Comparison of ENCODE assay signal across 28 cellular contexts in the genomic region with DNA sequence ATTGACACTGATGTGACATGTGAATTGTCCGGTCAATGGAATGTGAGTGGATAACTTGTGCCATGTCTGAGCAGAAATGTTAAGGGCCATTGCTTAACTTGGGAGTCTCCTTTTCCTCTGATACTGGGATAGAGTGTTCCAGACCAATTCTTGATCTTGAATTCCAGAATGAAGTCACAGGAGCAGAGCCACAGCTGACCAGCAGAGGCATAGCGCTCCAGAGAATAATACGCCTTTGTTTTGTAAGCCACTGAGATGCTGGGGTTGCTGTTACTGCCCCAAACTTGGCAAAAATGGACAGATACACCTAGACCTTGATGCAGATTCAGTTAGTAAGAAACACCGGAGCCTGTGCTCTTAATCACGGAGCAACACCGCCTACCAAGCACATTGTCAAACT. TPM values are rescaled to one million over a fixed set of nuclear protein-coding genes. Genes with fewer than 3 reads are reported as not detected.
DNase-seq lines count a peak whose midpoint lies in the region; ATAC-seq and TF ChIP-seq lines count a peak whose summit lies in the region.
"Had no signal": no experiment of that assay in that cellular context is flagged by ENCODE, and none has a peak within 500 bp of the region (broad histone marks: within the 10 kb centered on the region; RNA-seq: fewer than 3 reads in every experiment).

No MANE protein-coding gene starts in this region.

- no peak overlapping the region for H3K27ac Mint-ChIP-seq in neural crest cell (ENCODE audit: unreplicated experiment)
- H3K27ac Mint-ChIP-seq: activated CD4-positive, alpha-beta T cell treated with anti-CD3 and anti-CD28 coated beads for 36 hours; activated CD8-positive, alpha-beta T cell treated with anti-CD3 and anti-CD28 coated beads, Interleukin-2, amount 10 ng/mL, durations not matched to agents 7 days and 5 days; activated naive CD4-positive, alpha-beta T cell treated with anti-CD3 and anti-CD28 coated beads, Interleukin-2, amount 10 ng/mL, durations not matched to agents 7 days and 5 days had no signal

- H3K36me3 ChIP-seq in OCI-LY7 (ENCODE audit: insufficient read depth, low read length) (no peaks in the 10 kb centered on the region), ovary (no peaks in the 10 kb centered on the region)
- H3K36me3 ChIP-seq: adrenal gland, BLaER1, HAP-1, thyroid gland had no signal

- H3K27me3 ChIP-seq in ovary = no peaks in the 10 kb centered on the region

- POLR2A ChIA-PET in OCI-LY7 (lab: Charles Lee) = no interaction called here

- TF ChIP-seq POLR2A in ovary (IDR thresholded peaks at IDR 0.05) = no peak

- H3K27me3 Mint-ChIP-seq in neural crest cell (ENCODE audit: low read depth) = peaks cover 55% of the 10 kb centered on the region

- CTCF ChIA-PET in OCI-LY7 (lab: Charles Lee; ENCODE audit: unreplicated experiment) = no interaction called here

- no peaks in the 10 kb centered on the region for H3K9me3 Mint-ChIP-seq in neural crest cell
- H3K9me3 Mint-ChIP-seq: activated naive CD4-positive, alpha-beta T cell treated with anti-CD3 and anti-CD28 coated beads, Interleukin-2, amount 10 ng/mL, durations not matched to agents 7 days and 5 days had no signal

- TF ChIP-seq CTCF in C4-2B (conservative IDR thresholded peaks at IDR 0.05) = peak; percentile 22; the same call in 1 of the 2 replicates
- 0 out of 2 replicates have a peak, but pooled peaks have one; percentile 23 for TF ChIP-seq CTCF in OCI-LY7 (conservative IDR thresholded peaks at IDR 0.05; ENCODE audit: low read length)
- peak; percentile 38 for TF ChIP-seq CTCF in choroid plexus epithelial cell (conservative IDR thresholded peaks at IDR 0.05; ENCODE audit: low read depth, low read length)
- TF ChIP-seq CTCF in neural crest cell (conservative IDR thresholded peaks at IDR 0.05) = peak; percentile 38
- TF ChIP-seq CTCF in ovary (IDR thresholded peaks at IDR 0.05) = no peak

- H3K4me2 ChIP-seq in OCI-LY7 (ENCODE audit: low read length) = no peak overlapping the region
- H3K4me2 ChIP-seq: BLaER1 had no signal

- no peak for ATAC-seq in HG03196 (IDR thresholded peaks at IDR 0.05; ENCODE audit: unreplicated experiment)
- ATAC-seq: activated CD4-positive, alpha-beta T cell treated with anti-CD3 and anti-CD28 coated beads for 36 hours; activated CD8-positive, alpha-beta T cell treated with anti-CD3 and anti-CD28 coated beads, Interleukin-2, amount 10 ng/mL, durations not matched to agents 7 days and 5 days; body of pancreas; left lobe of liver; psoas muscle had no signal

- no peaks in the 10 kb centered on the region for H3K36me3 Mint-ChIP-seq in neural crest cell (ENCODE audit: low read depth)
- H3K36me3 Mint-ChIP-seq: activated naive CD4-positive, alpha-beta T cell treated with anti-CD3 and anti-CD28 coated beads, Interleukin-2, amount 10 ng/mL, durations not matched to agents 7 days and 5 days had no signal

- H3K9me3 ChIP-seq in OCI-LY7 (ENCODE audit: low read length) (no peaks in the 10 kb centered on the region), ovary (peaks cover 0 to 7% of the 10 kb centered on the region in 2 donors)
- H3K9me3 ChIP-seq: adrenal gland, BLaER1, body of pancreas, HAP-1, psoas muscle, thyroid gland had no signal

- 72 to 87% (median 77%) methylated on average over 6 of the region's 6 CpGs for WGBS in ovary, 3 donors

- peaks cover 12% of the 10 kb centered on the region for H3K4me1 Mint-ChIP-seq in neural crest cell
- H3K4me1 Mint-ChIP-seq: activated CD4-positive, alpha-beta T cell treated with anti-CD3 and anti-CD28 coated beads for 36 hours; activated naive CD4-positive, alpha-beta T cell treated with anti-CD3 and anti-CD28 coated beads, Interleukin-2, amount 10 ng/mL, durations not matched to agents 7 days and 5 days had no signal

- DNase-seq in OCI-LY7 (ENCODE audit: low spot score) (no peak), choroid plexus epithelial cell (ENCODE audit: low read depth) (no peak), neural crest cell (ENCODE audit: low read depth, low spot score) (no peak), NCI-H82 (lab: John Stamatoyannopoulos, UW) (no peak), ovary (no peak)
- DNase-seq in activated CD4-positive, alpha-beta T cell treated with anti-CD3 and anti-CD28 coated beads, Interleukin-2, amount 50 U/mL, for 48 hours = no peak
- DNase-seq: activated CD4-positive, alpha-beta T cell treated with anti-CD3 and anti-CD28 coated beads for 36 hours; activated CD8-positive, alpha-beta T cell treated with anti-CD3 and anti-CD28 coated beads, Interleukin-2, amount 10 ng/mL, durations not matched to agents 7 days and 5 days; activated naive CD4-positive, alpha-beta T cell treated with anti-CD3 and anti-CD28 coated beads, Interleukin-2, amount 10 ng/mL, durations not matched to agents 7 days and 5 days; adrenal gland; body of pancreas; effector CD4-positive, alpha-beta T cell; EL; IMR-90; MV-4-11; NCI-H1436 treated with DMSO at 0.1 percent for 48 hours; NCI-H2081 treated with DMSO at 0.1 percent for 48 hours; psoas muscle; stimulated activated CD4-positive, alpha-beta T cell treated with anti-CD3 and anti-CD28 coated beads, Interleukin-4, amount 100 ng/mL, for 24 hours; thyroid gland had no signal

- no peak overlapping the region for H3K4me3 Mint-ChIP-seq in neural crest cell
- H3K4me3 Mint-ChIP-seq: activated CD4-positive, alpha-beta T cell treated with anti-CD3 and anti-CD28 coated beads for 36 hours; activated CD8-positive, alpha-beta T cell treated with anti-CD3 and anti-CD28 coated beads, Interleukin-2, amount 10 ng/mL, durations not matched to agents 7 days and 5 days; activated naive CD4-positive, alpha-beta T cell treated with anti-CD3 and anti-CD28 coated beads, Interleukin-2, amount 10 ng/mL, durations not matched to agents 7 days and 5 days had no signal

- intact Hi-C loops in OCI-LY7 (cut with micrococcal nuclease; ENCODE audit: unreplicated experiment) (no loop called here), ovary (cut with DNase I) (no loop called here)

- H3K9me2 ChIP-seq in OCI-LY7 (ENCODE audit: insufficient read depth, low read length) = no peaks in the 10 kb centered on the region

- TF ChIP-seq EP300 in ovary (IDR thresholded peaks at IDR 0.05) = no peak

- H4K20me1 ChIP-seq in OCI-LY7 (ENCODE audit: insufficient read depth, low read length) = no peaks in the 10 kb centered on the region
- H4K20me1 ChIP-seq: BLaER1 had no signal

- H3K27ac ChIP-seq in C4-2B (no peak overlapping the region), OCI-LY7 (ENCODE audit: low read depth, low read length, poor library complexity, severe bottlenecking) (no peak overlapping the region), ovary (no peak overlapping the region)
- H3K27ac ChIP-seq: adrenal gland, BLaER1, body of pancreas, epithelial cell of prostate, psoas muscle, thyroid gland had no signal

- BruUV-seq in OCI-LY7 (replicated peaks; lab: Mats Ljungman, UMichigan) = no TSS peak

- H3K4me3 ChIP-seq in OCI-LY7 (ENCODE audit: low read depth, low read length, poor library complexity, severe bottlenecking) (no peak overlapping the region), choroid plexus epithelial cell (ENCODE audit: low read depth, low read length) (no peak overlapping the region), ovary (no peak overlapping the region)
- H3K4me3 ChIP-seq: adrenal gland, BLaER1, body of pancreas, HAP-1, psoas muscle, thyroid gland had no signal

- H3K4me1 ChIP-seq in OCI-LY7 (ENCODE audit: insufficient read depth, low read length, poor library complexity, severe bottlenecking) (no peaks in the 10 kb centered on the region), ovary (ENCODE audit: insufficient read depth) (no peaks in the 10 kb centered on the region)
- H3K4me1 ChIP-seq: adrenal gland, BLaER1, body of pancreas, HAP-1, psoas muscle had no signal

- no peak overlapping the region for H2AFZ ChIP-seq in OCI-LY7 (ENCODE audit: low read length)

- no peaks in the 10 kb centered on the region for H3K79me2 ChIP-seq in OCI-LY7 (ENCODE audit: insufficient read depth, low read depth, low read length)

RNA-seq across cellular contexts. Expression of a gene that starts 6.3 kb away (rescaled TPM):
- total RNA-seq in OCI-LY7 (2014; rRNA removed; shearing (Covaris generic)) = not detected in 2 replicates
- total RNA-seq in OCI-LY7 (2022) (not detected in 2 replicates), neural crest cell (0.68 and 0.75 TPM in 2 replicates), ovary (not detected)
- under 1 TPM in 1 of 2 donors, not detected in 1; 0.01 TPM for polyA plus RNA-seq in ovary
- total RNA-seq: A673; activated CD4-positive, alpha-beta T cell treated with anti-CD3 and anti-CD28 coated beads for 36 hours; activated CD8-positive, alpha-beta T cell treated with anti-CD3 and anti-CD28 coated beads, Interleukin-2, amount 10 ng/mL, durations not matched to agents 7 days and 5 days; left lobe of liver; psoas muscle; T-helper 2 cell treated with Interferon-gamma antibody and Interleukin-4, amounts not matched to agents 100 ng/mL and 5 ng/mL, for 36 hours; thyroid gland had no signal

Comparison
In these comparisons a context has a peak if more than half of its experiments do, and no peak if none do; other contexts are left out.
1. CTCF ChIP-seq: peak in C4-2B (single experiment), OCI-LY7 (single experiment), choroid plexus epithelial cell (single experiment) and neural crest cell (single experiment); none in ovary (0 of 3).